In the genomic region with DNA sequence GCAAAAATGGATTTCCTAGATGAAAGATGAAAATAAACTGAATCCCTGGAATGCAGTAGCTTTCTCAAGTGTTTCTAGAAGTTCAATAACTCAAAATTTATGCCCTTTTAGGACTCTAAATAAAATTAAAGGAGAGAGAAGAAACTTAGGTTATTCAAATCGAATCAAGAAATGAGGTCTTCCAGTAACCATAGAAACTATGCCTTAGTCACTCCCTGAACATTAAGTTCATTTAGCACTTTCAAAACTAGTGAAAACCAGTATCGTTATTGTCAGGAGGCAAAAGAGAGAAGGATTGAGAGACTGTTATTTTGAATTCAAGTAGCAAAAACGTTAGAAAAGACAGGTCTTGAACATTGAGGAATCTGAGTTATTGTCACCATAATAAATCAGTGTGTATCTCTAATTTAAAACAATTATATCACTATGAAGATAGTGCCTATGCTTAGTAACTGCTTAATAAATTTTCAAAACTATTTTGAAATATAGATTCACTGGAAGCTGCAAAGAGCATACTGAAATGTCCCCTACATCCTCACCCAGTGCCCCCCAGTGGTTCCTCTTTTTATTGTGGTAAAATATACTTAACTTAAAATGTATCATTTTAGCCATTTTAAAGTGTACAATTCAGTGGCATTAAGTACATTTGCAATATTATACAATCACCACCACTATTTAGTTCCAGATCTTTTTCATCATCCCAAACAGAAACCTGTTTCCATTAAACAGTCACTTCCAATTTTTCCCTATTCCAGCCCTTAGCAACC, we compare ENCODE assay signal across 16 cellular contexts. TPM values are rescaled to one million over a fixed set of nuclear protein-coding genes. Genes with fewer than 3 reads are reported as not detected.
DNase-seq lines count a peak whose midpoint lies in the region; ATAC-seq and TF ChIP-seq lines count a peak whose summit lies in the region.
"Had no signal": no experiment of that assay in that cellular context is flagged by ENCODE, and none has a peak within 500 bp of the region (broad histone marks: within the 10 kb centered on the region; RNA-seq: fewer than 3 reads in every experiment).

No MANE protein-coding gene starts in this region.

- H3K79me2 ChIP-seq in OCI-LY3 (ENCODE audit: low read length): no peaks in the 10 kb centered on the region

- no peak for ATAC-seq in GM18517 (IDR thresholded peaks at IDR 0.05; ENCODE audit: unreplicated experiment)

- no peaks in the 10 kb centered on the region for H3K27me3 ChIP-seq in BLaER1
- H3K27me3 ChIP-seq in OCI-LY3 (ENCODE audit: low read depth, low read length): peaks cover 2% of the 10 kb centered on the region; the same call in 1 of the 2 replicates
- H3K27me3 ChIP-seq: tibial nerve had no signal

- no peaks in the 10 kb centered on the region for H4K20me1 ChIP-seq in BLaER1
- no peaks in the 10 kb centered on the region for H4K20me1 ChIP-seq in OCI-LY3 (ENCODE audit: insufficient read depth, low read length)

- H3K4me2 ChIP-seq in BLaER1 (peak overlapping the region; percentile 40), OCI-LY3 (ENCODE audit: low read length) (peak overlapping the region; percentile 27)

- no peak overlapping the region for H3K4me3 ChIP-seq in BLaER1
- H3K4me3 ChIP-seq in OCI-LY3 (ENCODE audit: low read length): no peak overlapping the region
- H3K4me3 ChIP-seq in fibroblast of mammary gland (ENCODE audit: control insufficient read depth, low read depth, low read length): no peak overlapping the region
- H3K4me3 ChIP-seq: tibial nerve had no signal

- no peaks in the 10 kb centered on the region for H3K9me3 ChIP-seq in BLaER1
- no peaks in the 10 kb centered on the region for H3K9me3 ChIP-seq in OCI-LY3 (ENCODE audit: insufficient read depth, low read length)
- H3K9me3 ChIP-seq: tibial nerve had no signal

- H3K36me3 ChIP-seq in BLaER1: peaks cover 10% of the 10 kb centered on the region
- H3K36me3 ChIP-seq in OCI-LY3 (replicated peaks; ENCODE audit: low read depth, low read length): peaks cover 11% of the 10 kb centered on the region

- no peak overlapping the region for H3K9ac ChIP-seq in BLaER1
- no peak overlapping the region for H3K9ac ChIP-seq in OCI-LY3 (ENCODE audit: low read length)

- no peak overlapping the region for H2AFZ ChIP-seq in OCI-LY3 (ENCODE audit: low read depth, low read length)

- no peak for TF ChIP-seq CTCF in GM20000 (IDR thresholded peaks at IDR 0.05; ENCODE audit: extremely low read depth, missing control alignments)
- TF ChIP-seq CTCF in OCI-LY3 (IDR thresholded peaks at IDR 0.05; ENCODE audit: low read depth, low read length): peak; percentile 29; the same call in 1 of the 2 replicates
- peak; percentile 8 for TF ChIP-seq CTCF in fibroblast of mammary gland (conservative IDR thresholded peaks at IDR 0.05; ENCODE audit: control insufficient read depth, insufficient read depth, low read depth, low read length)

- DNase-seq in GM20000 (ENCODE audit: low spot score) (peak; percentile 30), fibroblast of mammary gland (ENCODE audit: low read depth) (no peak), NCI-H524 treated with DMSO at 0.1 percent for 48 hours (lab: John Stamatoyannopoulos, UW) (no peak), ureter (ENCODE audit: low spot score) (no peak), NCI-H2171 (lab: John Stamatoyannopoulos, UW) (no peak)
- DNase-seq: activated CD4-positive, alpha-beta T cell treated with anti-CD3 and anti-CD28 coated beads, Interleukin-2, amount 50 U/mL, for 1 hour; hippocampal formation; NCI-H187 treated with DMSO at 0.1 percent for 48 hours; NCI-H446 treated with DMSO at 0.1 percent for 48 hours; stimulated activated CD4-positive, alpha-beta T cell treated with anti-CD3 and anti-CD28 coated beads, Interleukin-4, amount 100 ng/mL, for 1 hour; stimulated activated naive CD8-positive, alpha-beta T cell treated with anti-CD3 and anti-CD28 coated beads, Interleukin-15, amount 100 ng/mL, for 72 hours; T-helper 1 cell had no signal

- H3K4me1 ChIP-seq in BLaER1 (peaks cover 37% of the 10 kb centered on the region), OCI-LY3 (ENCODE audit: low read length) (peaks cover 20% of the 10 kb centered on the region)

- H3K27ac ChIP-seq in BLaER1 (no peak overlapping the region), OCI-LY3 (ENCODE audit: low read length) (no peak overlapping the region)
- H3K27ac ChIP-seq: tibial nerve had no signal

RNA-seq across cellular contexts. Expression of a gene that starts 4.6 kb away (rescaled TPM):
- total RNA-seq in ureter: 48.3 TPM

RNA-seq across cellular contexts. Expression of a gene that starts 22.9 kb away (rescaled TPM):
- total RNA-seq in ureter: 13.8 TPM
